In the genomic region with DNA sequence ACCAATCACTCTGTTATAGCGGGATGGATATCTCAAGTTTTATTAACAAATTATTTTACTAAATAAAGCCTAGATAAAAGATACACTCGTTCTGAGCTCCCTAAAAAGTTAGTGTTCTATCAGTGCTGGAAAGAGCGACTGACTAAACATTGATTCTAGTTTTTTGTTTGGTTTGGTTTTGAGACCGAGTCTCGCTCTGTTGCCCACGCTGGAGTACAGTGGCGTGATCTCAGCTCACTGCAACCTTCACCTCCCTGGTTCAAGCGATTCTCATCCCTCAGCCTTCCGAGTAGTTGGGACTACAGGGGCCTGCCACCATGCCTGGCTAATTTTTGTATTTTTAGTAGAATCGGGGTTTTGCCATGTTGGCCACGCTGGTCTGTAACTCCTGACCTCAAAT, we compare ENCODE assay signal across 29 cellular contexts.
"Had no signal": no experiment of that assay in that cellular context is flagged by ENCODE, and none has a peak within 500 bp of the region (broad histone marks: within the 10 kb centered on the region; RNA-seq: fewer than 3 reads in every experiment).

No MANE protein-coding gene starts in this region.

- H3K27ac ChIP-seq: SK-N-MC had no signal

- ATAC-seq: activated CD8-positive, alpha-beta T cell treated with anti-CD3 and anti-CD28 coated beads for 36 hours; WTC11 had no signal

- H3K4me3 ChIP-seq: K562, SK-N-MC had no signal

- H3K36me3 Mint-ChIP-seq: activated naive CD4-positive, alpha-beta T cell treated with anti-CD3 and anti-CD28 coated beads, Interleukin-2, amount 50 U/mL, for 24 hours; activated naive CD8-positive, alpha-beta T cell treated with anti-CD3 and anti-CD28 coated beads, Interleukin-2, amount 10 ng/mL, durations not matched to agents 7 days and 5 days; brain had no signal

- DNase-seq: activated CD4-positive, alpha-beta T cell treated with anti-CD3 and anti-CD28 coated beads, Interleukin-2, amount 10 ng/mL, durations not matched to agents 24 days and 14 days; activated CD4-positive, CD25-positive, alpha-beta regulatory T cell treated with anti-CD3 and anti-CD28 coated beads, Interleukin-2, amount 50 U/mL, for 72 hours; activated CD8-positive, alpha-beta T cell treated with anti-CD3 and anti-CD28 coated beads for 36 hours; activated effector memory CD4-positive, alpha-beta T cell treated with Interleukin-2 at 50 U/mL for 16 hours; activated naive CD8-positive, alpha-beta T cell treated with anti-CD3 and anti-CD28 coated beads, Interleukin-2, amount 10 ng/mL, durations not matched to agents 7 days and 5 days; activated T-cell treated with anti-CD3 and anti-CD28 coated beads, Interleukin-2, amount 50 U/mL, for 24 hours; caudate nucleus; cerebellar nuclear complex; NCI-H1092 treated with DMSO at 0.1 percent for 48 hours; NCI-H1417; NCI-H146; NCI-H187; NCI-H2029 treated with DMSO at 0.1 percent for 48 hours; NCI-H2107; NCI-H2171; NCI-H510A; NCI-H526; NCI-H748 treated with DMSO at 0.1 percent for 48 hours; NK-92 treated with Interleukin-12 subunit alpha and Interleukin-12 subunit beta, amount 100 ng/mL, for 24 hours; OCI-M1; Right ventricle myocardium superior had no signal

- H3K9me3 Mint-ChIP-seq: activated CD8-positive, alpha-beta T cell treated with anti-CD3 and anti-CD28 coated beads for 36 hours; activated naive CD4-positive, alpha-beta T cell treated with anti-CD3 and anti-CD28 coated beads, Interleukin-2, amount 50 U/mL, for 24 hours; activated T-cell treated with anti-CD3 and anti-CD28 coated beads, Interleukin-2, amount 50 U/mL, for 24 hours; activated T-helper 1 cell treated with anti-CD3 and anti-CD28 coated beads, Interleukin-12 subunit alpha, Interleukin-12 subunit beta, Interleukin-2, Interleukin-4 antibody, amounts not matched to agents 30 ng/mL and 10 ng/mL and 1 ng/mL, durations not matched to agents 14 hours and 24 hours and 36 hours; T-helper 2 cell treated with Interferon-gamma antibody and Interleukin-4, amounts not matched to agents 5 μg/mL and 100 μg/mL, for 36 hours had no signal

- H3K4me1 Mint-ChIP-seq: activated naive CD4-positive, alpha-beta T cell treated with anti-CD3 and anti-CD28 coated beads, Interleukin-2, amount 50 U/mL, for 24 hours; activated naive CD8-positive, alpha-beta T cell treated with anti-CD3 and anti-CD28 coated beads, Interleukin-2, amount 10 ng/mL, durations not matched to agents 7 days and 5 days; WTC11 had no signal

- H3K4me3 Mint-ChIP-seq: activated CD4-positive, alpha-beta T cell treated with anti-CD3 and anti-CD28 coated beads, Interleukin-2, amount 10 ng/mL, durations not matched to agents 24 days and 14 days; activated CD8-positive, alpha-beta T cell treated with anti-CD3 and anti-CD28 coated beads for 36 hours; activated naive CD4-positive, alpha-beta T cell treated with anti-CD3 and anti-CD28 coated beads, Interleukin-2, amount 50 U/mL, for 24 hours; activated naive CD8-positive, alpha-beta T cell treated with anti-CD3 and anti-CD28 coated beads, Interleukin-2, amount 10 ng/mL, durations not matched to agents 7 days and 5 days; activated T-cell treated with anti-CD3 and anti-CD28 coated beads, Interleukin-2, amount 50 U/mL, for 24 hours; activated T-helper 1 cell treated with anti-CD3 and anti-CD28 coated beads, Interleukin-12 subunit alpha, Interleukin-12 subunit beta, Interleukin-2, Interleukin-4 antibody, amounts not matched to agents 30 ng/mL and 10 ng/mL and 1 ng/mL, durations not matched to agents 14 hours and 24 hours and 36 hours; brain; T-helper 1 cell treated with Interleukin-12 subunit alpha and Interleukin-12 subunit beta and Interleukin-4 antibody, amounts not matched to agents 30 μg/mL and 1 μg/mL, for 36 hours; T-helper 2 cell treated with Interferon-gamma antibody and Interleukin-4, amounts not matched to agents 5 μg/mL and 100 μg/mL, for 36 hours; WTC11 had no signal

- H3K27me3 Mint-ChIP-seq: activated CD8-positive, alpha-beta T cell treated with anti-CD3 and anti-CD28 coated beads for 36 hours; activated naive CD4-positive, alpha-beta T cell treated with anti-CD3 and anti-CD28 coated beads, Interleukin-2, amount 50 U/mL, for 24 hours had no signal

- H3K27ac Mint-ChIP-seq: activated CD4-positive, alpha-beta T cell treated with anti-CD3 and anti-CD28 coated beads, Interleukin-2, amount 10 ng/mL, durations not matched to agents 24 days and 14 days; activated CD8-positive, alpha-beta T cell treated with anti-CD3 and anti-CD28 coated beads for 36 hours; activated naive CD4-positive, alpha-beta T cell treated with anti-CD3 and anti-CD28 coated beads, Interleukin-2, amount 50 U/mL, for 24 hours; activated naive CD8-positive, alpha-beta T cell treated with anti-CD3 and anti-CD28 coated beads, Interleukin-2, amount 10 ng/mL, durations not matched to agents 7 days and 5 days; activated T-cell treated with anti-CD3 and anti-CD28 coated beads, Interleukin-2, amount 50 U/mL, for 24 hours; activated T-helper 1 cell treated with anti-CD3 and anti-CD28 coated beads, Interleukin-12 subunit alpha, Interleukin-12 subunit beta, Interleukin-2, Interleukin-4 antibody, amounts not matched to agents 30 ng/mL and 10 ng/mL and 1 ng/mL, durations not matched to agents 14 hours and 24 hours and 36 hours; brain; T-helper 1 cell treated with Interleukin-12 subunit alpha and Interleukin-12 subunit beta and Interleukin-4 antibody, amounts not matched to agents 30 μg/mL and 1 μg/mL, for 36 hours; T-helper 2 cell treated with Interferon-gamma antibody and Interleukin-4, amounts not matched to agents 5 μg/mL and 100 μg/mL, for 36 hours; WTC11 had no signal
